Comparison of ENCODE assay signal across 1 cellular context in the genomic region with DNA sequence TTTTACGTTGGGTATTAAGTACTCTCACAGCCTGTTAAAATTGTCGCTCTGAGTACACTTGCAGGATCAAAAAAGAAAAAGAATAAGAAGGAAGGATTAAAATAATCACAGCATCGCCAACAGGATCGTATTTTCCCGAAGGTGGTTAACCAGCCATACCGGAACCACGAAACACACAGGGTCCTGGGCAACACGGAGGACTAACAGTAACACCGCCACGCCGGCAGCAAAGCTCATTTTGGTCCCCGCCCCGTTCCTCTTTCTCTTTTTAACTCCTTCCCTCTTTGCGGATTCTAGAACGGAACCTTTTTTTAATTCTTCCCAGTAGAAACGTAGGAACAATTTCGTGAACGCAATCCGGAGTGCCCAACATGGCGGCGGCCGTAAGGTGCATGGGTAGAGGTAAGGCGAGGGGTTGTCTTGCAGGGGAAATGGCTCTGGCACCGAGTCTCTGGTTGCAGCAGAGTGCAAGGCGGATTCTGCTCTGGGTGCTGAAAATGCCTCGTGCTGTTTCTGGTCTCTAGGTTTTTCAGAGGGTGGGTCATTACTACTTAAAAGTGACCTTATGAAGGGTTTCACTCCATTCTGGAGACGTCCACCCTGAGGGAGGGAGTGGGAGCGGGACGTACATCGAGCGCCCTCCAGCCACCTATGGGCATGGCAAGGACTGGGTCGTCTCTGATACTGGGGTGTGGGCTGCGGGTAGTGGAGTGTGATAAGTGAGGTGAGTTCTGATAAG.
A peak's percentile ranks its signal among the peaks of the same experiment; 100 is the strongest.
TF ChIP-seq lines count a peak whose summit lies in the region.

A gene (plus strand): TSS at position 353 of the 739 bp plus-strand sequence. CDS start 19 bp downstream, at position 372.

TF ChIP-seq in K562, 482 proteins besides CTCF, POLR2A, EP300 and RAD21 (continued from another document and continues in another):
- TF ChIP-seq, protein P1, sequence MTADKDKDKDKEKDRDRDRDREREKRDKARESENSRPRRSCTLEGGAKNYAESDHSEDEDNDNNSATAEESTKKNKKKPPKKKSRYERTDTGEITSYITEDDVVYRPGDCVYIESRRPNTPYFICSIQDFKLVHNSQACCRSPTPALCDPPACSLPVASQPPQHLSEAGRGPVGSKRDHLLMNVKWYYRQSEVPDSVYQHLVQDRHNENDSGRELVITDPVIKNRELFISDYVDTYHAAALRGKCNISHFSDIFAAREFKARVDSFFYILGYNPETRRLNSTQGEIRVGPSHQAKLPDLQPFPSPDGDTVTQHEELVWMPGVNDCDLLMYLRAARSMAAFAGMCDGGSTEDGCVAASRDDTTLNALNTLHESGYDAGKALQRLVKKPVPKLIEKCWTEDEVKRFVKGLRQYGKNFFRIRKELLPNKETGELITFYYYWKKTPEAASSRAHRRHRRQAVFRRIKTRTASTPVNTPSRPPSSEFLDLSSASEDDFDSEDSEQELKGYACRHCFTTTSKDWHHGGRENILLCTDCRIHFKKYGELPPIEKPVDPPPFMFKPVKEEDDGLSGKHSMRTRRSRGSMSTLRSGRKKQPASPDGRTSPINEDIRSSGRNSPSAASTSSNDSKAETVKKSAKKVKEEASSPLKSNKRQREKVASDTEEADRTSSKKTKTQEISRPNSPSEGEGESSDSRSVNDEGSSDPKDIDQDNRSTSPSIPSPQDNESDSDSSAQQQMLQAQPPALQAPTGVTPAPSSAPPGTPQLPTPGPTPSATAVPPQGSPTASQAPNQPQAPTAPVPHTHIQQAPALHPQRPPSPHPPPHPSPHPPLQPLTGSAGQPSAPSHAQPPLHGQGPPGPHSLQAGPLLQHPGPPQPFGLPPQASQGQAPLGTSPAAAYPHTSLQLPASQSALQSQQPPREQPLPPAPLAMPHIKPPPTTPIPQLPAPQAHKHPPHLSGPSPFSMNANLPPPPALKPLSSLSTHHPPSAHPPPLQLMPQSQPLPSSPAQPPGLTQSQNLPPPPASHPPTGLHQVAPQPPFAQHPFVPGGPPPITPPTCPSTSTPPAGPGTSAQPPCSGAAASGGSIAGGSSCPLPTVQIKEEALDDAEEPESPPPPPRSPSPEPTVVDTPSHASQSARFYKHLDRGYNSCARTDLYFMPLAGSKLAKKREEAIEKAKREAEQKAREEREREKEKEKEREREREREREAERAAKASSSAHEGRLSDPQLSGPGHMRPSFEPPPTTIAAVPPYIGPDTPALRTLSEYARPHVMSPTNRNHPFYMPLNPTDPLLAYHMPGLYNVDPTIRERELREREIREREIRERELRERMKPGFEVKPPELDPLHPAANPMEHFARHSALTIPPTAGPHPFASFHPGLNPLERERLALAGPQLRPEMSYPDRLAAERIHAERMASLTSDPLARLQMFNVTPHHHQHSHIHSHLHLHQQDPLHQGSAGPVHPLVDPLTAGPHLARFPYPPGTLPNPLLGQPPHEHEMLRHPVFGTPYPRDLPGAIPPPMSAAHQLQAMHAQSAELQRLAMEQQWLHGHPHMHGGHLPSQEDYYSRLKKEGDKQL (CRISPR knock-in tag; IDR thresholded peaks at IDR 0.05; ENCODE audit: borderline replicate concordance) = no peak
- TF ChIP-seq L3MBTL2 (IDR thresholded peaks at IDR 0.05) (peak; percentile 40; the same call in 1 of the 2 replicates), MCM2 (IDR thresholded peaks at IDR 0.05; ENCODE audit: low read depth) (no peak), MYC (IDR thresholded peaks at IDR 0.05; ENCODE audit: low read depth, low read length) (peak; percentile 96), MYC (CRISPR knock-in tag; IDR thresholded peaks at IDR 0.05; ENCODE audit: borderline replicate concordance, low read depth) (no peak), KAT2B (IDR thresholded peaks at IDR 0.05; ENCODE audit: low read depth, low read length) (no peak), CBFA2T2 (conservative IDR thresholded peaks at IDR 0.05) (no peak), HDAC2 (IDR thresholded peaks at IDR 0.05) (peak; percentile 97), BCL6 (CRISPR knock-in tag; IDR thresholded peaks at IDR 0.05) (no peak), IRF2 (CRISPR knock-in tag; IDR thresholded peaks at IDR 0.05) (no peak), GABPB2 (CRISPR knock-in tag; conservative IDR thresholded peaks at IDR 0.05) (no peak), NFIX (CRISPR knock-in tag; IDR thresholded peaks at IDR 0.05; ENCODE audit: low read depth) (no peak), NUFIP1 (IDR thresholded peaks at IDR 0.05; ENCODE audit: partially characterized antibody) (no peak), ZBTB8A (IDR thresholded peaks at IDR 0.05; ENCODE audit: partially characterized antibody) (no peak), WHSC1 (IDR thresholded peaks at IDR 0.05; ENCODE audit: low read length) (no peak), TSC22D4 (tag; IDR thresholded peaks at IDR 0.05) (no peak), ZNF695 (CRISPR knock-in tag; IDR thresholded peaks at IDR 0.05) (no peak), CBX1 (IDR thresholded peaks at IDR 0.05; ENCODE audit: low read depth) (peak; percentile 57; the same call in 1 of the 2 replicates), JUNB (CRISPR knock-in tag; conservative IDR thresholded peaks at IDR 0.05) (no peak), KHSRP (IDR thresholded peaks at IDR 0.05) (no peak), RNF2 (IDR thresholded peaks at IDR 0.05) (peak; percentile 81), POLR2AphosphoS2 (IDR thresholded peaks at IDR 0.05; ENCODE audit: low read length) (no peak), TFAM (CRISPR knock-in tag; conservative IDR thresholded peaks at IDR 0.05) (no peak), MIER1 (IDR thresholded peaks at IDR 0.05; ENCODE audit: low read depth) (no peak)
- TF ChIP-seq, protein P2, sequence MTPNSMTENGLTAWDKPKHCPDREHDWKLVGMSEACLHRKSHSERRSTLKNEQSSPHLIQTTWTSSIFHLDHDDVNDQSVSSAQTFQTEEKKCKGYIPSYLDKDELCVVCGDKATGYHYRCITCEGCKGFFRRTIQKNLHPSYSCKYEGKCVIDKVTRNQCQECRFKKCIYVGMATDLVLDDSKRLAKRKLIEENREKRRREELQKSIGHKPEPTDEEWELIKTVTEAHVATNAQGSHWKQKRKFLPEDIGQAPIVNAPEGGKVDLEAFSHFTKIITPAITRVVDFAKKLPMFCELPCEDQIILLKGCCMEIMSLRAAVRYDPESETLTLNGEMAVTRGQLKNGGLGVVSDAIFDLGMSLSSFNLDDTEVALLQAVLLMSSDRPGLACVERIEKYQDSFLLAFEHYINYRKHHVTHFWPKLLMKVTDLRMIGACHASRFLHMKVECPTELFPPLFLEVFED (CRISPR knock-in tag; conservative IDR thresholded peaks at IDR 0.05) = no peak; the same call in 1 of the 2 replicates
- TF ChIP-seq, protein P3, sequence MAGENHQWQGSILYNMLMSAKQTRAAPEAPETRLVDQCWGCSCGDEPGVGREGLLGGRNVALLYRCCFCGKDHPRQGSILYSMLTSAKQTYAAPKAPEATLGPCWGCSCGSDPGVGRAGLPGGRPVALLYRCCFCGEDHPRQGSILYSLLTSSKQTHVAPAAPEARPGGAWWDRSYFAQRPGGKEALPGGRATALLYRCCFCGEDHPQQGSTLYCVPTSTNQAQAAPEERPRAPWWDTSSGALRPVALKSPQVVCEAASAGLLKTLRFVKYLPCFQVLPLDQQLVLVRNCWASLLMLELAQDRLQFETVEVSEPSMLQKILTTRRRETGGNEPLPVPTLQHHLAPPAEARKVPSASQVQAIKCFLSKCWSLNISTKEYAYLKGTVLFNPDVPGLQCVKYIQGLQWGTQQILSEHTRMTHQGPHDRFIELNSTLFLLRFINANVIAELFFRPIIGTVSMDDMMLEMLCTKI (IDR thresholded peaks at IDR 0.05; ENCODE audit: partially characterized antibody) = no peak
- TF ChIP-seq, protein P4, sequence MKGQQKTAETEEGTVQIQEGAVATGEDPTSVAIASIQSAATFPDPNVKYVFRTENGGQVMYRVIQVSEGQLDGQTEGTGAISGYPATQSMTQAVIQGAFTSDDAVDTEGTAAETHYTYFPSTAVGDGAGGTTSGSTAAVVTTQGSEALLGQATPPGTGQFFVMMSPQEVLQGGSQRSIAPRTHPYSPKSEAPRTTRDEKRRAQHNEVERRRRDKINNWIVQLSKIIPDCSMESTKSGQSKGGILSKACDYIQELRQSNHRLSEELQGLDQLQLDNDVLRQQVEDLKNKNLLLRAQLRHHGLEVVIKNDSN (CRISPR knock-in tag; IDR thresholded peaks at IDR 0.05) = no peak
- TF ChIP-seq, protein P5, sequence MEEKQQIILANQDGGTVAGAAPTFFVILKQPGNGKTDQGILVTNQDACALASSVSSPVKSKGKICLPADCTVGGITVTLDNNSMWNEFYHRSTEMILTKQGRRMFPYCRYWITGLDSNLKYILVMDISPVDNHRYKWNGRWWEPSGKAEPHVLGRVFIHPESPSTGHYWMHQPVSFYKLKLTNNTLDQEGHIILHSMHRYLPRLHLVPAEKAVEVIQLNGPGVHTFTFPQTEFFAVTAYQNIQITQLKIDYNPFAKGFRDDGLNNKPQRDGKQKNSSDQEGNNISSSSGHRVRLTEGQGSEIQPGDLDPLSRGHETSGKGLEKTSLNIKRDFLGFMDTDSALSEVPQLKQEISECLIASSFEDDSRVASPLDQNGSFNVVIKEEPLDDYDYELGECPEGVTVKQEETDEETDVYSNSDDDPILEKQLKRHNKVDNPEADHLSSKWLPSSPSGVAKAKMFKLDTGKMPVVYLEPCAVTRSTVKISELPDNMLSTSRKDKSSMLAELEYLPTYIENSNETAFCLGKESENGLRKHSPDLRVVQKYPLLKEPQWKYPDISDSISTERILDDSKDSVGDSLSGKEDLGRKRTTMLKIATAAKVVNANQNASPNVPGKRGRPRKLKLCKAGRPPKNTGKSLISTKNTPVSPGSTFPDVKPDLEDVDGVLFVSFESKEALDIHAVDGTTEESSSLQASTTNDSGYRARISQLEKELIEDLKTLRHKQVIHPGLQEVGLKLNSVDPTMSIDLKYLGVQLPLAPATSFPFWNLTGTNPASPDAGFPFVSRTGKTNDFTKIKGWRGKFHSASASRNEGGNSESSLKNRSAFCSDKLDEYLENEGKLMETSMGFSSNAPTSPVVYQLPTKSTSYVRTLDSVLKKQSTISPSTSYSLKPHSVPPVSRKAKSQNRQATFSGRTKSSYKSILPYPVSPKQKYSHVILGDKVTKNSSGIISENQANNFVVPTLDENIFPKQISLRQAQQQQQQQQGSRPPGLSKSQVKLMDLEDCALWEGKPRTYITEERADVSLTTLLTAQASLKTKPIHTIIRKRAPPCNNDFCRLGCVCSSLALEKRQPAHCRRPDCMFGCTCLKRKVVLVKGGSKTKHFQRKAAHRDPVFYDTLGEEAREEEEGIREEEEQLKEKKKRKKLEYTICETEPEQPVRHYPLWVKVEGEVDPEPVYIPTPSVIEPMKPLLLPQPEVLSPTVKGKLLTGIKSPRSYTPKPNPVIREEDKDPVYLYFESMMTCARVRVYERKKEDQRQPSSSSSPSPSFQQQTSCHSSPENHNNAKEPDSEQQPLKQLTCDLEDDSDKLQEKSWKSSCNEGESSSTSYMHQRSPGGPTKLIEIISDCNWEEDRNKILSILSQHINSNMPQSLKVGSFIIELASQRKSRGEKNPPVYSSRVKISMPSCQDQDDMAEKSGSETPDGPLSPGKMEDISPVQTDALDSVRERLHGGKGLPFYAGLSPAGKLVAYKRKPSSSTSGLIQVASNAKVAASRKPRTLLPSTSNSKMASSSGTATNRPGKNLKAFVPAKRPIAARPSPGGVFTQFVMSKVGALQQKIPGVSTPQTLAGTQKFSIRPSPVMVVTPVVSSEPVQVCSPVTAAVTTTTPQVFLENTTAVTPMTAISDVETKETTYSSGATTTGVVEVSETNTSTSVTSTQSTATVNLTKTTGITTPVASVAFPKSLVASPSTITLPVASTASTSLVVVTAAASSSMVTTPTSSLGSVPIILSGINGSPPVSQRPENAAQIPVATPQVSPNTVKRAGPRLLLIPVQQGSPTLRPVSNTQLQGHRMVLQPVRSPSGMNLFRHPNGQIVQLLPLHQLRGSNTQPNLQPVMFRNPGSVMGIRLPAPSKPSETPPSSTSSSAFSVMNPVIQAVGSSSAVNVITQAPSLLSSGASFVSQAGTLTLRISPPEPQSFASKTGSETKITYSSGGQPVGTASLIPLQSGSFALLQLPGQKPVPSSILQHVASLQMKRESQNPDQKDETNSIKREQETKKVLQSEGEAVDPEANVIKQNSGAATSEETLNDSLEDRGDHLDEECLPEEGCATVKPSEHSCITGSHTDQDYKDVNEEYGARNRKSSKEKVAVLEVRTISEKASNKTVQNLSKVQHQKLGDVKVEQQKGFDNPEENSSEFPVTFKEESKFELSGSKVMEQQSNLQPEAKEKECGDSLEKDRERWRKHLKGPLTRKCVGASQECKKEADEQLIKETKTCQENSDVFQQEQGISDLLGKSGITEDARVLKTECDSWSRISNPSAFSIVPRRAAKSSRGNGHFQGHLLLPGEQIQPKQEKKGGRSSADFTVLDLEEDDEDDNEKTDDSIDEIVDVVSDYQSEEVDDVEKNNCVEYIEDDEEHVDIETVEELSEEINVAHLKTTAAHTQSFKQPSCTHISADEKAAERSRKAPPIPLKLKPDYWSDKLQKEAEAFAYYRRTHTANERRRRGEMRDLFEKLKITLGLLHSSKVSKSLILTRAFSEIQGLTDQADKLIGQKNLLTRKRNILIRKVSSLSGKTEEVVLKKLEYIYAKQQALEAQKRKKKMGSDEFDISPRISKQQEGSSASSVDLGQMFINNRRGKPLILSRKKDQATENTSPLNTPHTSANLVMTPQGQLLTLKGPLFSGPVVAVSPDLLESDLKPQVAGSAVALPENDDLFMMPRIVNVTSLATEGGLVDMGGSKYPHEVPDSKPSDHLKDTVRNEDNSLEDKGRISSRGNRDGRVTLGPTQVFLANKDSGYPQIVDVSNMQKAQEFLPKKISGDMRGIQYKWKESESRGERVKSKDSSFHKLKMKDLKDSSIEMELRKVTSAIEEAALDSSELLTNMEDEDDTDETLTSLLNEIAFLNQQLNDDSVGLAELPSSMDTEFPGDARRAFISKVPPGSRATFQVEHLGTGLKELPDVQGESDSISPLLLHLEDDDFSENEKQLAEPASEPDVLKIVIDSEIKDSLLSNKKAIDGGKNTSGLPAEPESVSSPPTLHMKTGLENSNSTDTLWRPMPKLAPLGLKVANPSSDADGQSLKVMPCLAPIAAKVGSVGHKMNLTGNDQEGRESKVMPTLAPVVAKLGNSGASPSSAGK (IDR thresholded peaks at IDR 0.05) = peak; percentile 10; the same call in 1 of the 2 replicates
- TF ChIP-seq, protein P6, sequence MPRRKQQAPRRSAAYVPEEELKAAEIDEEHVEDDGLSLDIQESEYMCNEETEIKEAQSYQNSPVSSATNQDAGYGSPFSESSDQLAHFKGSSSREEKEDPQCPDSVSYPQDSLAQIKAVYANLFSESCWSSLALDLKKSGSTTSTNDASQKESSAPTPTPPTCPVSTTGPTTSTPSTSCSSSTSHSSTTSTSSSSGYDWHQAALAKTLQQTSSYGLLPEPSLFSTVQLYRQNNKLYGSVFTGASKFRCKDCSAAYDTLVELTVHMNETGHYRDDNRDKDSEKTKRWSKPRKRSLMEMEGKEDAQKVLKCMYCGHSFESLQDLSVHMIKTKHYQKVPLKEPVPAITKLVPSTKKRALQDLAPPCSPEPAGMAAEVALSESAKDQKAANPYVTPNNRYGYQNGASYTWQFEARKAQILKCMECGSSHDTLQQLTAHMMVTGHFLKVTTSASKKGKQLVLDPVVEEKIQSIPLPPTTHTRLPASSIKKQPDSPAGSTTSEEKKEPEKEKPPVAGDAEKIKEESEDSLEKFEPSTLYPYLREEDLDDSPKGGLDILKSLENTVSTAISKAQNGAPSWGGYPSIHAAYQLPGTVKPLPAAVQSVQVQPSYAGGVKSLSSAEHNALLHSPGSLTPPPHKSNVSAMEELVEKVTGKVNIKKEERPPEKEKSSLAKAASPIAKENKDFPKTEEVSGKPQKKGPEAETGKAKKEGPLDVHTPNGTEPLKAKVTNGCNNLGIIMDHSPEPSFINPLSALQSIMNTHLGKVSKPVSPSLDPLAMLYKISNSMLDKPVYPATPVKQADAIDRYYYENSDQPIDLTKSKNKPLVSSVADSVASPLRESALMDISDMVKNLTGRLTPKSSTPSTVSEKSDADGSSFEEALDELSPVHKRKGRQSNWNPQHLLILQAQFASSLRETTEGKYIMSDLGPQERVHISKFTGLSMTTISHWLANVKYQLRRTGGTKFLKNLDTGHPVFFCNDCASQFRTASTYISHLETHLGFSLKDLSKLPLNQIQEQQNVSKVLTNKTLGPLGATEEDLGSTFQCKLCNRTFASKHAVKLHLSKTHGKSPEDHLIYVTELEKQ (CRISPR knock-in tag; IDR thresholded peaks at IDR 0.05) = no peak
